Comparison of ENCODE assay signal across 33 cellular contexts in genomic region chr2:173764094-173764493, GRCh38.
"Had no signal": no experiment of that assay in that cellular context is flagged by ENCODE, and none has a peak within 500 bp of the region (broad histone marks: within the 10 kb centered on the region; RNA-seq: fewer than 3 reads in every experiment).

No MANE protein-coding gene starts in this region.

- H3K4me3 ChIP-seq: cardiac muscle cell, MG63 had no signal

- H3K4me1 Mint-ChIP-seq: activated CD4-positive, alpha-beta memory T cell treated with anti-CD3 and anti-CD28 coated beads, Interleukin-2, amount 10 ng/mL, durations not matched to agents 7 days and 5 days; activated CD8-positive, alpha-beta memory T cell treated with anti-CD3 and anti-CD28 coated beads, Interleukin-2, amount 10 ng/mL, durations not matched to agents 7 days and 5 days; activated naive CD4-positive, alpha-beta T cell treated with anti-CD3 and anti-CD28 coated beads, Interleukin-2, amount 10 ng/mL, durations not matched to agents 7 days and 5 days; activated naive CD8-positive, alpha-beta T cell treated with anti-CD3 and anti-CD28 coated beads, Interleukin-2, amount 50 U/mL, for 24 hours had no signal

- H3K27me3 ChIP-seq: cardiac muscle cell, MG63 had no signal

- H3K36me3 ChIP-seq: cardiac muscle cell, MG63, WERI-Rb-1 had no signal

- DNase-seq: activated CD4-positive, alpha-beta memory T cell treated with anti-CD3 and anti-CD28 coated beads, Interleukin-2, amount 10 ng/mL, durations not matched to agents 7 days and 5 days; activated CD4-positive, alpha-beta T cell treated with anti-CD3 and anti-CD28 coated beads for 1 hour; activated CD4-positive, alpha-beta T cell treated with anti-CD3 and anti-CD28 coated beads for 48 hours; activated CD4-positive, CD25-positive, alpha-beta regulatory T cell; activated CD8-positive, alpha-beta memory T cell treated with anti-CD3 and anti-CD28 coated beads for 24 hours; activated CD8-positive, alpha-beta memory T cell treated with anti-CD3 and anti-CD28 coated beads, Interleukin-2, amount 10 ng/mL, durations not matched to agents 7 days and 5 days; activated CD8-positive, alpha-beta memory T cell treated with anti-CD3 and anti-CD28 coated beads, Interleukin-2, amount 50 U/mL, for 48 hours; activated effector memory CD4-positive, alpha-beta T cell treated with Interleukin-2 at 50 U/mL for 16 hours; activated naive CD4-positive, alpha-beta T cell treated with anti-CD3 and anti-CD28 coated beads, Interleukin-2, amount 10 ng/mL, durations not matched to agents 7 days and 5 days; activated naive CD8-positive, alpha-beta T cell treated with anti-CD3 and anti-CD28 coated beads, Interleukin-2, amount 50 U/mL, for 24 hours; activated T-cell treated with anti-CD3 and anti-CD28 coated beads, Interleukin-2, amount 50 U/mL, for 48 hours; anterior cingulate cortex; Kasumi-1; KG1; MG63; NCI-H1048; NCI-H1105 treated with DMSO at 0.1 percent for 48 hours; NCI-H1436; NCI-H187; NCI-H2029 treated with DMSO at 0.1 percent for 48 hours; NCI-H2107; NCI-H226; NCI-H446 treated with DMSO at 0.1 percent for 48 hours; RPMI8226; SIG-M5; SW 1271; T-helper 1 cell; T-helper 2 cell; T-helper 9 cell; WERI-Rb-1 had no signal

- H3K9me3 Mint-ChIP-seq: activated CD4-positive, alpha-beta memory T cell treated with anti-CD3 and anti-CD28 coated beads, Interleukin-2, amount 10 ng/mL, durations not matched to agents 7 days and 5 days; activated naive CD4-positive, alpha-beta T cell treated with anti-CD3 and anti-CD28 coated beads, Interleukin-2, amount 10 ng/mL, durations not matched to agents 7 days and 5 days; activated naive CD8-positive, alpha-beta T cell treated with anti-CD3 and anti-CD28 coated beads, Interleukin-2, amount 50 U/mL, for 24 hours had no signal

- H3K27ac Mint-ChIP-seq: activated CD4-positive, alpha-beta memory T cell treated with anti-CD3 and anti-CD28 coated beads, Interleukin-2, amount 10 ng/mL, durations not matched to agents 7 days and 5 days; activated CD8-positive, alpha-beta memory T cell treated with anti-CD3 and anti-CD28 coated beads, Interleukin-2, amount 10 ng/mL, durations not matched to agents 7 days and 5 days; activated naive CD4-positive, alpha-beta T cell treated with anti-CD3 and anti-CD28 coated beads, Interleukin-2, amount 10 ng/mL, durations not matched to agents 7 days and 5 days; activated naive CD8-positive, alpha-beta T cell; activated naive CD8-positive, alpha-beta T cell treated with anti-CD3 and anti-CD28 coated beads, Interleukin-2, amount 50 U/mL, for 24 hours had no signal

- H3K9me3 ChIP-seq: MG63 had no signal

- ATAC-seq: activated CD8-positive, alpha-beta memory T cell treated with anti-CD3 and anti-CD28 coated beads, Interleukin-2, amount 10 ng/mL, durations not matched to agents 7 days and 5 days; activated naive CD8-positive, alpha-beta T cell treated with anti-CD3 and anti-CD28 coated beads, Interleukin-2, amount 50 U/mL, for 24 hours; Panc1 had no signal

- H3K4me3 Mint-ChIP-seq: activated CD4-positive, alpha-beta memory T cell treated with anti-CD3 and anti-CD28 coated beads, Interleukin-2, amount 10 ng/mL, durations not matched to agents 7 days and 5 days; activated CD8-positive, alpha-beta memory T cell treated with anti-CD3 and anti-CD28 coated beads, Interleukin-2, amount 10 ng/mL, durations not matched to agents 7 days and 5 days; activated naive CD4-positive, alpha-beta T cell treated with anti-CD3 and anti-CD28 coated beads, Interleukin-2, amount 10 ng/mL, durations not matched to agents 7 days and 5 days; activated naive CD8-positive, alpha-beta T cell; activated naive CD8-positive, alpha-beta T cell treated with anti-CD3 and anti-CD28 coated beads, Interleukin-2, amount 50 U/mL, for 24 hours had no signal

- H3K36me3 Mint-ChIP-seq: activated CD8-positive, alpha-beta memory T cell treated with anti-CD3 and anti-CD28 coated beads, Interleukin-2, amount 10 ng/mL, durations not matched to agents 7 days and 5 days; activated naive CD4-positive, alpha-beta T cell treated with anti-CD3 and anti-CD28 coated beads, Interleukin-2, amount 10 ng/mL, durations not matched to agents 7 days and 5 days; activated naive CD8-positive, alpha-beta T cell had no signal

- H3K27me3 Mint-ChIP-seq: activated naive CD8-positive, alpha-beta T cell had no signal

- H3K27ac ChIP-seq: cardiac muscle cell, WERI-Rb-1 had no signal
